ENCODE assay signal across 2 cellular contexts in genomic region chr2:224147174-224147573, GRCh38.
A peak's percentile ranks its signal among the peaks of the same experiment; 100 is the strongest.
TF ChIP-seq lines count a peak whose summit lies in the region.

No MANE protein-coding gene starts in this region.

TF ChIP-seq in HepG2, 621 proteins besides CTCF, POLR2A, EP300 and RAD21:
- peak; percentile 75; the same call in 1 of the 2 replicates for TF ChIP-seq ZBTB38 (CRISPR knock-in tag; IDR thresholded peaks at IDR 0.05)
- 0 out of 2 replicates have a peak, but pooled peaks have one; percentile 38 for TF ChIP-seq ZNF441 (CRISPR knock-in tag; IDR thresholded peaks at IDR 0.05; ENCODE audit: borderline replicate concordance)
- peak; percentile 0; the same call in 1 of the 2 replicates for TF ChIP-seq ZNF264 (CRISPR knock-in tag; IDR thresholded peaks at IDR 0.05)
- TF ChIP-seq ZNF563 (CRISPR knock-in tag; IDR thresholded peaks at IDR 0.05), result no peak
- TF ChIP-seq NFKB2 (CRISPR knock-in tag; IDR thresholded peaks at IDR 0.05; ENCODE audit: borderline replicate concordance), result no peak
- TF ChIP-seq FOSL2 (CRISPR knock-in tag; IDR thresholded peaks at IDR 0.05), result peak; percentile 35
- 0 out of 2 replicates have a peak, but pooled peaks have one; percentile 13 for TF ChIP-seq TFDP1 (CRISPR knock-in tag; IDR thresholded peaks at IDR 0.05; ENCODE audit: borderline replicate concordance)
- TF ChIP-seq RNF219 (CRISPR knock-in tag; IDR thresholded peaks at IDR 0.05), result 0 out of 2 replicates have a peak, but pooled peaks have one; percentile 3

TF ChIP-seq in SK-N-SH, 30 proteins besides CTCF, POLR2A, EP300 and RAD21:
- TF ChIP-seq POLR2AphosphoS5 (IDR thresholded peaks at IDR 0.05; ENCODE audit: low read depth, low read length) (no peak), TEAD4 (IDR thresholded peaks at IDR 0.05; ENCODE audit: borderline replicate concordance, insufficient read depth) (no peak), MEF2A (IDR thresholded peaks at IDR 0.05; ENCODE audit: borderline replicate concordance, low read depth) (no peak), FOXM1 (IDR thresholded peaks at IDR 0.05; ENCODE audit: low read depth) (no peak), TCF12 (IDR thresholded peaks at IDR 0.05) (no peak), GABPA (IDR thresholded peaks at IDR 0.05; ENCODE audit: low read depth) (no peak), MXI1 (IDR thresholded peaks at IDR 0.05; ENCODE audit: low read depth, low read length) (no peak), YY1 (IDR thresholded peaks at IDR 0.05; ENCODE audit: low read depth) (no peak), ZBTB33 (IDR thresholded peaks at IDR 0.05; ENCODE audit: borderline replicate concordance, low read depth) (no peak), REST (IDR thresholded peaks at IDR 0.05; ENCODE audit: low read depth, low read length) (no peak), JUND (IDR thresholded peaks at IDR 0.05) (no peak), FOSL2 (IDR thresholded peaks at IDR 0.05; ENCODE audit: borderline replicate concordance, low read depth) (no peak), SIN3A (IDR thresholded peaks at IDR 0.05; ENCODE audit: borderline replicate concordance, low read depth, low read length) (no peak), RXRA (IDR thresholded peaks at IDR 0.05; ENCODE audit: borderline replicate concordance, low read depth) (no peak), SMC3 (IDR thresholded peaks at IDR 0.05; ENCODE audit: low read depth, low read length) (no peak), TAF1 (IDR thresholded peaks at IDR 0.05; ENCODE audit: borderline replicate concordance, low read depth, low read length) (no peak), USF1 (IDR thresholded peaks at IDR 0.05; ENCODE audit: borderline replicate concordance, low read depth) (no peak), USF2 (IDR thresholded peaks at IDR 0.05; ENCODE audit: borderline replicate concordance, low read depth, low read length) (no peak), ELF1 (IDR thresholded peaks at IDR 0.05) (no peak), GATA2 (CRISPR knock-in tag; IDR thresholded peaks at IDR 0.05) (no peak)
